In genomic region chr7:97002555-97003261, GRCh38 we compare ENCODE assay signal across 20 cellular contexts. TPM values are rescaled to one million over a fixed set of nuclear protein-coding genes. Genes with fewer than 3 reads are reported as not detected.
DNase-seq lines count a peak whose midpoint lies in the region; ATAC-seq lines count a peak whose summit lies in the region.
"Had no signal": no experiment of that assay in that cellular context is flagged by ENCODE, and none has a peak within 500 bp of the region (broad histone marks: within the 10 kb centered on the region; RNA-seq: fewer than 3 reads in every experiment).

No MANE protein-coding gene starts in this region.

- intact Hi-C loops in Right ventricle myocardium superior (cut with DNase I), result no loop called here

- H3K9me3 ChIP-seq in iPS-18c (ENCODE audit: control insufficient read depth, insufficient read depth, low read length), result no peaks in the 10 kb centered on the region
- H3K9me3 ChIP-seq: upper lobe of left lung had no signal

- ATAC-seq in GM19035 (IDR thresholded peaks at IDR 0.05; ENCODE audit: unreplicated experiment) (no peak), Right ventricle myocardium superior (ENCODE audit: poor library complexity) (no peak), HG03378 (IDR thresholded peaks at IDR 0.05; ENCODE audit: unreplicated experiment) (no peak), GM18861 (IDR thresholded peaks at IDR 0.05; ENCODE audit: unreplicated experiment) (no peak)
- ATAC-seq: activated T-cell treated with anti-CD3 and anti-CD28 coated beads, Interleukin-2, amount 50 U/mL, for 72 hours; foreskin keratinocyte had no signal

- H3K4me3 ChIP-seq in iPS-18c (ENCODE audit: insufficient read depth, low read depth, low read length), result peak overlapping the region; percentile 25; the same call in 1 of the 2 replicates
- H3K4me3 ChIP-seq: stomach, upper lobe of left lung had no signal

- DNase-seq in 8988T, result peak; percentile 6
- DNase-seq in DMS153 treated with DMSO at 0.1 percent for 48 hours (lab: John Stamatoyannopoulos, UW; ENCODE audit: unreplicated experiment), result peak; percentile 44
- peak; percentile 64 for DNase-seq in NCI-H345 (lab: John Stamatoyannopoulos, UW)
- DNase-seq in Right ventricle myocardium superior, result no peak
- DNase-seq: activated T-cell treated with anti-CD3 and anti-CD28 coated beads, Interleukin-2, amount 50 U/mL, for 72 hours; CD8-positive, alpha-beta memory T cell; foreskin keratinocyte; hypothalamus; NCI-H146; NCI-H510A; stimulated activated CD4-positive, alpha-beta T cell treated with anti-CD3 and anti-CD28 coated beads, Interleukin-2, amount 100 ng/mL, for 48 hours; stomach had no signal

RNA-seq across cellular contexts. Expression of gene DLX6, which starts 2.6 kb away (rescaled TPM):
- total RNA-seq in Right ventricle myocardium superior, result not detected
- total RNA-seq: activated T-cell treated with anti-CD3 and anti-CD28 coated beads, Interleukin-2, amount 50 U/mL, for 72 hours; CD8-positive, alpha-beta memory T cell; foreskin keratinocyte; kidney epithelial cell; mesenteric fat pad; skeletal muscle tissue; stomach; upper lobe of left lung had no signal

RNA-seq across cellular contexts. Expression of gene DLX5, which starts 21.9 kb away (rescaled TPM):
- not detected for total RNA-seq in Right ventricle myocardium superior
- total RNA-seq: activated T-cell treated with anti-CD3 and anti-CD28 coated beads, Interleukin-2, amount 50 U/mL, for 72 hours; CD8-positive, alpha-beta memory T cell; kidney epithelial cell; skeletal muscle tissue; upper lobe of left lung had no signal
